Comparison of ENCODE assay signal across 14 cellular contexts in the genomic region with DNA sequence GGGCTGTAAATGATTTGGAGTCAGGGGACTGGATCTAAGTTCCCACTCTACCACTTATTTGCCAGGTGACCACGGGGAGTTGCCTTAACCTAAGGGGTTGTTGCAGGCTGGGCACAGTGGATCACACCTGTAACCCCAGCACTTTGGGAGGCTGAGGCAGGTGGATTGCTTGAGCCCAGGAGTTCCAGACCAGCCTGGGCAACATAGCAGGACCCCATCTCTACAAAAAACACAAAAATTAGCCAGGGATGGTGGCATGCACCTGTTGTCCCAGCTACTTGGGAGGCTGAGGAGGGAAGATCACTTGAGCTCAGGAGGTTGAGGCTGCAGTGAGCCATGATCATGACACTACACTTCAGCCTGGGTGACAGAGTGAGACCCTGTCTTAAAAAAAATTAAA. TPM values are rescaled to one million over a fixed set of nuclear protein-coding genes. Genes with fewer than 3 reads are reported as not detected.
"Had no signal": no experiment of that assay in that cellular context is flagged by ENCODE, and none has a peak within 500 bp of the region (broad histone marks: within the 10 kb centered on the region; RNA-seq: fewer than 3 reads in every experiment).

No MANE protein-coding gene starts in this region.

RNA-seq across cellular contexts. Expression of a gene that starts 34.5 kb away (rescaled TPM):
- total RNA-seq: colonic mucosa, esophagus mucosa, esophagus squamous epithelium, gastrocnemius medialis, glomerular endothelial cell, heart right ventricle, kidney epithelial cell, left cardiac atrium, left lung, left ventricle myocardium superior, lower lobe of right lung, lung microvascular endothelial cell, mucosa of gallbladder had no signal
- polyA plus RNA-seq: heart right ventricle, keratinocyte had no signal
